In genomic region chr4:183463903-183464619, GRCh38 we compare ENCODE assay signal across 8 cellular contexts. TPM values are rescaled to one million over a fixed set of nuclear protein-coding genes. Genes with fewer than 3 reads are reported as not detected.
DNase-seq lines count a peak whose midpoint lies in the region; ATAC-seq, FAIRE-seq and TF ChIP-seq lines count a peak whose summit lies in the region.
"Not testable (repeated sequence)": the region's sequence is repeated elsewhere in the genome, so short reads cannot be mapped to it uniquely, and the experiment has no call there.

No MANE protein-coding gene starts in this region.

- H3K36me3 ChIP-seq in IMR-90 (ENCODE audit: control insufficient read depth, insufficient read depth, low read length); K562 (ENCODE audit: control insufficient read depth, insufficient read depth, low read length); esophagus muscularis mucosa; HepG2 (replicated peaks in 1 of 2; ENCODE audit: control insufficient read depth in 1 of 2, insufficient read depth in 2 of 2, low read length in 2 of 2): not testable (repeated sequence)

- H2BK5ac ChIP-seq in IMR-90 (ENCODE audit: low read depth, low read length, poor library complexity, severe bottlenecking) = not testable (repeated sequence)

- not testable (repeated sequence) for TF ChIP-seq CTCF in A549 (IDR thresholded peaks at IDR 0.05); IMR-90 (conservative IDR thresholded peaks at IDR 0.05; ENCODE audit: low read depth, low read length); WTC11 (IDR thresholded peaks at IDR 0.05); activated CD8-positive, alpha-beta T cell treated with anti-CD3 and anti-CD28 coated beads for 36 hours (IDR thresholded peaks at IDR 0.05); K562 (IDR thresholded peaks at IDR 0.05 in 2 of 3, conservative IDR thresholded peaks at IDR 0.05 in 1 of 3; ENCODE audit: insufficient read depth in 2 of 3, low read depth in 1 of 3, low read length in 3 of 3); esophagus muscularis mucosa (IDR thresholded peaks at IDR 0.05); HepG2 (CRISPR knock-in tag; IDR thresholded peaks at IDR 0.05)

- not testable (repeated sequence) for H3K18ac ChIP-seq in IMR-90 (ENCODE audit: low read depth, low read length)

- not testable (repeated sequence) for H3K27ac ChIP-seq in A549; IMR-90 (ENCODE audit: insufficient read depth, low read length); K562 (ENCODE audit: extremely low read depth, low read depth, low read length); esophagus muscularis mucosa (replicated peaks in 1 of 4); HepG2 (ENCODE audit: extremely low read length, insufficient read depth, low read length)

- not testable (repeated sequence) for H3K23ac ChIP-seq in IMR-90 (ENCODE audit: low read depth, low read length)

- dilution Hi-C loops in IMR-90 (cut with HindIII; ENCODE audit: low sequenced_read_pairs, unreplicated experiment) = not testable (repeated sequence)

- H3K27me3 Mint-ChIP-seq in WTC11 (ENCODE audit: low read depth); activated CD8-positive, alpha-beta T cell treated with anti-CD3 and anti-CD28 coated beads for 36 hours: not testable (repeated sequence)

- not testable (repeated sequence) for H3K79me2 ChIP-seq in K562 (ENCODE audit: control insufficient read depth, insufficient read depth, low read length); HepG2 (ENCODE audit: insufficient read depth, low read length)

- POLR2A ChIA-PET in A549 (lab: Yijun Ruan, JAX) (interaction anchor here (1.5 kb wide), 1 partner anchor 20 kb away, joined by 3 read pairs; the partner anchor contains the start of gene CDKN2AIP), K562 (lab: Yijun Ruan, JAX) (interaction anchor here (0.8 to 2.7 kb wide), 3 partner anchors 17 to 20 kb away, joined by 3 to 8 read pairs (median 3); partner anchors contain the start of gene CDKN2AIP), HepG2 (lab: Yijun Ruan, JAX) (interaction anchor here (1.2 to 1.8 kb wide), 2 partner anchors 20 kb away, joined by 3 to 7 read pairs; partner anchors contain the start of gene CDKN2AIP)
- POLR2A ChIA-PET in IMR-90 (lab: Charles Lee; ENCODE audit: unreplicated experiment); WTC11 (lab: Charles Lee): not testable (repeated sequence)
- POLR2A ChIA-PET in activated CD8-positive, alpha-beta T cell treated with anti-CD3 and anti-CD28 coated beads for 36 hours (lab: Charles Lee) = interaction anchor here (1.2 kb wide), 1 partner anchor 81 kb away, joined by 3 read pairs; no protein-coding TSS in a partner anchor

- not testable (repeated sequence) for H3K9me1 ChIP-seq in IMR-90 (ENCODE audit: insufficient read depth, low read length); K562 (ENCODE audit: control insufficient read depth, insufficient read depth, low read length)

- not testable (repeated sequence) for TF ChIP-seq EP300 in A549 (IDR thresholded peaks at IDR 0.05); K562 (IDR thresholded peaks at IDR 0.05; ENCODE audit: low read length); esophagus muscularis mucosa (IDR thresholded peaks at IDR 0.05); HepG2 (IDR thresholded peaks at IDR 0.05; ENCODE audit: low read depth in 2 of 2, low read length in 2 of 2); HepG2 (CRISPR knock-in tag; IDR thresholded peaks at IDR 0.05; ENCODE audit: borderline replicate concordance)

- FAIRE-seq in A549 (lab: Jason Lieb, UNC); K562 (lab: Jason Lieb, UNC); HepG2 (lab: Jason Lieb, UNC): not testable (repeated sequence)

- H3K36me3 Mint-ChIP-seq in WTC11 = peaks cover 37% of the 10 kb centered on the region
- H3K36me3 Mint-ChIP-seq in activated CD8-positive, alpha-beta T cell treated with anti-CD3 and anti-CD28 coated beads for 36 hours (ENCODE audit: low read depth) = not testable (repeated sequence)

- H2AFZ ChIP-seq in IMR-90 (replicated peaks; ENCODE audit: low read length, poor library complexity); K562 (ENCODE audit: low read depth, low read length); HepG2 (ENCODE audit: low read length): not testable (repeated sequence)

- in situ Hi-C loops in IMR-90 (cut with MboI; ENCODE audit: low sequenced_read_pairs); HepG2 (cut with HindIII; ENCODE audit: extremely low pct_ligation_motif_present, low pct_unique_long_range_greater_than_20kb): not testable (repeated sequence)
- in situ Hi-C loops in K562 (cut with MboI) = loop anchor here (25.0 kb wide), 1 partner anchor 698 kb away; no protein-coding TSS in a partner anchor

- not testable (repeated sequence) for H3K4me3 Mint-ChIP-seq in WTC11; activated CD8-positive, alpha-beta T cell treated with anti-CD3 and anti-CD28 coated beads for 36 hours

- H4K5ac ChIP-seq in IMR-90 (ENCODE audit: low read depth, low read length) = not testable (repeated sequence)

- BruUV-seq in IMR-90 (replicated peaks; lab: Mats Ljungman, UMichigan); K562 (replicated peaks; lab: Mats Ljungman, UMichigan); HepG2 (replicated peaks; lab: Mats Ljungman, UMichigan): not testable (repeated sequence)

- peaks cover 13% of the 10 kb centered on the region for H3K4me1 Mint-ChIP-seq in WTC11
- not testable (repeated sequence) for H3K4me1 Mint-ChIP-seq in activated CD8-positive, alpha-beta T cell treated with anti-CD3 and anti-CD28 coated beads for 36 hours (ENCODE audit: low read depth)

- not testable (repeated sequence) for H4K8ac ChIP-seq in IMR-90 (ENCODE audit: low read depth in 2 of 2, low read length in 2 of 2)

- not testable (repeated sequence) for H4K20me1 ChIP-seq in IMR-90 (ENCODE audit: insufficient read depth, low read length); K562 (replicated peaks; ENCODE audit: control insufficient read depth, insufficient read depth, low read length); HepG2 (ENCODE audit: insufficient read depth, low read length)

- CTCF ChIA-PET in A549 (lab: Yijun Ruan, JAX) = interaction anchor here (1.1 kb wide), 1 partner anchor 9 kb away, joined by 3 read pairs; no protein-coding TSS in a partner anchor
- CTCF ChIA-PET in IMR-90 (lab: Yijun Ruan, JAX); K562 (lab: Yijun Ruan, JAX; ENCODE audit: low intra/inter-chr PET ratio); HepG2 (lab: Yijun Ruan, JAX; ENCODE audit: low intra/inter-chr PET ratio, low total read pairs): not testable (repeated sequence)
- CTCF ChIA-PET in WTC11 (lab: Charles Lee) = interaction anchor here (0.5 to 1.4 kb wide), 2 partner anchors 57 to 732 kb away, joined by 4 to 5 read pairs; no protein-coding TSS in a partner anchor
- CTCF ChIA-PET in activated CD8-positive, alpha-beta T cell treated with anti-CD3 and anti-CD28 coated beads for 36 hours (lab: Charles Lee) = interaction anchor here (1.0 kb wide), 2 partner anchors 9 to 136 kb away, joined by 3 read pairs; no protein-coding TSS in a partner anchor

- H3K27ac Mint-ChIP-seq in WTC11; activated CD8-positive, alpha-beta T cell treated with anti-CD3 and anti-CD28 coated beads for 36 hours: not testable (repeated sequence)

- 71% methylated on average over 5 of the region's 11 CpGs for WGBS in A549 (ENCODE audit: missing lambda C conversion rate)
- 70% methylated on average over 4 of the region's 11 CpGs; no CpG with 5 or more reads in 1 of the 2 experiments for WGBS in IMR-90 (ENCODE audit: extremely low coverage in 2 of 2, insufficient read length in 1 of 2), 2 experiments
- 43% methylated on average over 9 of the region's 11 CpGs for WGBS in K562 (ENCODE audit: insufficient coverage, low coverage, missing lambda C conversion rate)
- WGBS in esophagus muscularis mucosa = 80% methylated on average over 11 of the region's 11 CpGs
- WGBS in HepG2 (ENCODE audit: low lambda C conversion rate) = 78% methylated on average over 5 of the region's 11 CpGs

- H3K9ac ChIP-seq in IMR-90 (ENCODE audit: low read depth, low read length); K562 (ENCODE audit: insufficient read depth in 1 of 2, low read depth in 2 of 2, low read length in 2 of 2); HepG2 (ENCODE audit: insufficient read depth, low read depth, low read length): not testable (repeated sequence)

- not testable (repeated sequence) for H3K79me1 ChIP-seq in IMR-90 (ENCODE audit: low read depth in 1 of 2, low read length in 2 of 2)

- not testable (repeated sequence) for H3K56ac ChIP-seq in IMR-90 (ENCODE audit: extremely low read depth, insufficient read depth, low read length)

- peaks cover 40% of the 10 kb centered on the region for H3K9me3 Mint-ChIP-seq in WTC11
- H3K9me3 Mint-ChIP-seq in activated CD8-positive, alpha-beta T cell treated with anti-CD3 and anti-CD28 coated beads for 36 hours = not testable (repeated sequence)

- H3K4me1 ChIP-seq in A549 = peaks cover 13% of the 10 kb centered on the region
- H3K4me1 ChIP-seq in IMR-90 (ENCODE audit: control insufficient read depth, insufficient read depth, low read length); K562 (replicated peaks in 1 of 2; ENCODE audit: control insufficient read depth in 2 of 2, insufficient read depth in 2 of 2, low read length in 2 of 2); esophagus muscularis mucosa: not testable (repeated sequence)
- H3K4me1 ChIP-seq in HepG2 (ENCODE audit: insufficient read depth, low read length) = peaks cover 27% of the 10 kb centered on the region

- not testable (repeated sequence) for TF ChIP-seq RAD21 in A549 (conservative IDR thresholded peaks at IDR 0.05 in 1 of 2, IDR thresholded peaks at IDR 0.05 in 1 of 2); IMR-90 (IDR thresholded peaks at IDR 0.05; ENCODE audit: low read length); K562 (CRISPR knock-in tag; conservative IDR thresholded peaks at IDR 0.05 in 1 of 2, IDR thresholded peaks at IDR 0.05 in 1 of 2); HepG2 (CRISPR knock-in tag; IDR thresholded peaks at IDR 0.05)

- not testable (repeated sequence) for H2BK120ac ChIP-seq in IMR-90 (ENCODE audit: low read depth, low read length)

- not testable (repeated sequence) for H2AK9ac ChIP-seq in IMR-90 (replicated peaks; ENCODE audit: low read depth, low read length, poor library complexity)

- H3K14ac ChIP-seq in IMR-90 (replicated peaks; ENCODE audit: low read depth, low read length) = not testable (repeated sequence)

- not testable (repeated sequence) for H3K4me3 ChIP-seq in A549; IMR-90 (ENCODE audit: insufficient read depth, low read depth, low read length); K562; esophagus muscularis mucosa; HepG2 (replicated peaks in 1 of 3; ENCODE audit: insufficient read depth in 1 of 3, low read depth in 2 of 3, low read length in 3 of 3)

- intact Hi-C loops in IMR-90 (cut with micrococcal nuclease); activated CD8-positive, alpha-beta T cell treated with anti-CD3 and anti-CD28 coated beads for 36 hours (cut with micrococcal nuclease); K562 (cut with micrococcal nuclease); esophagus muscularis mucosa (cut with DNase I); HepG2 (cut with micrococcal nuclease; ENCODE audit: unreplicated experiment): not testable (repeated sequence)

- not testable (repeated sequence) for TF ChIP-seq POLR2A in A549 (IDR thresholded peaks at IDR 0.05; ENCODE audit: low read length); IMR-90 (IDR thresholded peaks at IDR 0.05; ENCODE audit: low read depth, low read length); K562 (conservative IDR thresholded peaks at IDR 0.05); esophagus muscularis mucosa (IDR thresholded peaks at IDR 0.05; ENCODE audit: low read depth); HepG2 (IDR thresholded peaks at IDR 0.05; ENCODE audit: insufficient read depth in 1 of 2, low read depth in 2 of 2, low read length in 2 of 2)

- H3K9me3 ChIP-seq in A549; IMR-90 (ENCODE audit: control insufficient read depth, insufficient read depth, low read length); K562 (replicated peaks; ENCODE audit: control insufficient read depth, insufficient read depth, low read depth, low read length); esophagus muscularis mucosa; HepG2 (ENCODE audit: low read length): not testable (repeated sequence)

- ATAC-seq in A549; IMR-90 (ENCODE audit: low read depth); WTC11; activated CD8-positive, alpha-beta T cell treated with anti-CD3 and anti-CD28 coated beads for 36 hours; K562; HepG2: not testable (repeated sequence)

- H3K4me2 ChIP-seq in A549; IMR-90 (ENCODE audit: low read depth, low read length); K562 (ENCODE audit: insufficient read depth, low read length); HepG2 (ENCODE audit: low read depth, low read length): not testable (repeated sequence)

- not testable (repeated sequence) for H2BK20ac ChIP-seq in IMR-90 (ENCODE audit: low read depth, low read length)

- H3K27me3 ChIP-seq in IMR-90 (ENCODE audit: control insufficient read depth, insufficient read depth, low read length); K562 (ENCODE audit: control insufficient read depth in 2 of 2, insufficient read depth in 2 of 2, low read length in 2 of 2); esophagus muscularis mucosa; HepG2 (ENCODE audit: control insufficient read depth in 1 of 2, insufficient read depth in 2 of 2, low read length in 2 of 2): not testable (repeated sequence)

- not testable (repeated sequence) for H3K4ac ChIP-seq in IMR-90 (ENCODE audit: low read depth, low read length)

- DNase-seq in A549 (ENCODE audit: low read depth in 1 of 2, low spot score in 1 of 2); IMR-90; WTC11 (ENCODE audit: low spot score); K562 (ENCODE audit: extremely low read depth in 1 of 4, low spot score in 3 of 4); HepG2 (ENCODE audit: low spot score): not testable (repeated sequence)
- peak; percentile 10 for DNase-seq in activated CD8-positive, alpha-beta T cell treated with anti-CD3 and anti-CD28 coated beads for 36 hours
- DNase-seq in esophagus muscularis mucosa (ENCODE audit: extremely low spot score) (peak; percentile 10), islet precursor cell (peak; percentile 19)

- not testable (repeated sequence) for H2AK5ac ChIP-seq in IMR-90 (ENCODE audit: low read depth, low read length)

- H4K91ac ChIP-seq in IMR-90 (ENCODE audit: insufficient read depth, low read depth, low read length) = not testable (repeated sequence)

- H2BK15ac ChIP-seq in IMR-90 (ENCODE audit: low read depth, low read length) = not testable (repeated sequence)

RNA-seq across cellular contexts. Expression of gene CDKN2AIP, which starts 19.6 kb away (rescaled TPM):
- polyA plus RNA-seq in A549 (2011; rRNA removed) (10.2 and 12.4 TPM in 2 replicates), A549 (2017; fragmentation: RNase III; extraction: RNeasy Plus Mini Kit Qiagen cat#74134 plus additional on column Dnase treatment) (8.9 to 9.6 TPM (median 9.1 TPM) in 3 replicates), IMR-90 (2012; rRNA removed) (9.0 and 11.0 TPM in 2 replicates), K562 (2011; rRNA removed) (21.4 and 22.0 TPM in 2 replicates), K562 (2014; fragmentation: Illumina TruSeq; extraction: Trizol) (17.7 and 18.8 TPM in 2 replicates), K562 (2014; fragmentation: Nextera tagmentation; extraction: Ambion mirVana) (1 to 10 TPM; 5.9 to 7.7 TPM), K562 (2014; rRNA removed) (19.7 and 20.3 TPM in 2 replicates), HepG2 (2011; rRNA removed) (14.1 and 17.0 TPM in 2 replicates)
- 4.1 and 5.4 TPM in 2 replicates for polyA plus RNA-seq in A549 (2012; cell fraction: cytosol; rRNA removed)
- polyA plus RNA-seq in A549 (2012; cell fraction: nucleus; rRNA removed) = 4.2 and 4.3 TPM in 2 replicates
- polyA minus RNA-seq in A549 (2011; rRNA and poly(A)+ RNA removed) = 5.6 and 6.2 TPM in 2 replicates
- total RNA-seq in IMR-90 (2012; rRNA removed) (16.4 and 16.8 TPM in 2 replicates), WTC11 (2021) (13.7 to 17.1 TPM (median 16.3 TPM) in 3 replicates), K562 (2014; rRNA removed) (18.0 and 21.5 TPM in 2 replicates), K562 (2014; rRNA removed; fragmentation: Illumina TruSeq; extraction: Trizol) (21.2 and 21.7 TPM in 2 replicates), K562 (2015; rRNA removed; fragmentation: Illumina TruSeq; extraction: Trizol) (19.5 and 19.8 TPM in 2 replicates), K562 (2021) (20.3 and 20.9 TPM in 2 replicates), esophagus muscularis mucosa (10 to 100 TPM; 19.4 to 21.8 (median 20.5) TPM), HepG2 (2016; rRNA removed; fragmentation: Illumina TruSeq; extraction: Trizol) (18.7 and 21.4 TPM in 2 replicates)
- 3.4 and 4.4 TPM in 2 replicates for polyA plus RNA-seq in IMR-90 (2012; cell fraction: cytosol; rRNA removed)
- 4.5 and 6.9 TPM in 2 replicates for polyA plus RNA-seq in IMR-90 (2012; cell fraction: nucleus; rRNA removed; ENCODE audit: low replicate concordance)
- total RNA-seq in activated CD8-positive, alpha-beta T cell treated with anti-CD3 and anti-CD28 coated beads for 36 hours = 10 to 100 TPM; 26.4 to 26.6 TPM
- 14.8 and 35.4 TPM in 2 replicates for total RNA-seq in K562 (2011; cell fraction: chromatin; rRNA removed; ENCODE audit: low replicate concordance)
- 14.2 and 14.5 TPM in 2 replicates for total RNA-seq in K562 (2011; cell fraction: nucleolus; rRNA removed)
- 15.3 and 16.4 TPM in 2 replicates for total RNA-seq in K562 (2011; cell fraction: nucleoplasm; rRNA removed)
- polyA plus RNA-seq in K562 (2011; cell fraction: cytosol; rRNA removed) = 8.4 and 8.8 TPM in 2 replicates
- polyA plus RNA-seq in K562 (2011; cell fraction: nucleus; rRNA removed) = 10.5 and 19.4 TPM in 2 replicates
- polyA plus RNA-seq in K562 (2012) = 14.6 and 18.2 TPM in 2 replicates
- 23.9 and 24.1 TPM in 2 replicates for polyA minus RNA-seq in K562 (2011; rRNA and poly(A)+ RNA removed)
- 8.8 and 9.3 TPM in 2 replicates for polyA minus RNA-seq in K562 (2011; cell fraction: cytosol; rRNA and poly(A)+ RNA removed)
- 26.8 and 64.6 TPM in 2 replicates for polyA minus RNA-seq in K562 (2011; cell fraction: nucleus; rRNA and poly(A)+ RNA removed)
- total RNA-seq in HepG2 (2016; cell fraction: cytosol; rRNA removed; fragmentation: Illumina TruSeq; extraction: Trizol; ENCODE audit: low read depth) = 2.2 and 3.1 TPM in 2 replicates
- total RNA-seq in HepG2 (2016; cell fraction: insoluble cytoplasmic fraction; rRNA removed; fragmentation: Illumina TruSeq; extraction: Trizol) = 18.5 and 22.0 TPM in 2 replicates
- 7.9 and 8.4 TPM in 2 replicates for total RNA-seq in HepG2 (2016; cell fraction: membrane; rRNA removed; fragmentation: Illumina TruSeq; extraction: Trizol)
- 24.3 and 25.6 TPM in 2 replicates for total RNA-seq in HepG2 (2016; cell fraction: nucleus; rRNA removed; fragmentation: Illumina TruSeq; extraction: Trizol)
- polyA plus RNA-seq in HepG2 (2011; cell fraction: cytosol; rRNA removed) = 7.8 and 10.0 TPM in 2 replicates
- polyA plus RNA-seq in HepG2 (2011; cell fraction: nucleus; rRNA removed) = 10.9 and 11.0 TPM in 2 replicates
- 13.3 and 14.9 TPM in 2 replicates for polyA plus RNA-seq in HepG2 (2012)
- 1.8 and 2.0 TPM in 2 replicates for polyA plus RNA-seq in HepG2 (2016; cell fraction: cytosol; fragmentation: Illumina TruSeq; extraction: Trizol; ENCODE audit: low read depth)
- 24.1 and 24.4 TPM in 2 replicates for polyA plus RNA-seq in HepG2 (2016; cell fraction: insoluble cytoplasmic fraction; fragmentation: Illumina TruSeq; extraction: Trizol; ENCODE audit: low read depth)
- polyA plus RNA-seq in HepG2 (2016; cell fraction: membrane; fragmentation: Illumina TruSeq; extraction: Trizol; ENCODE audit: low read depth) = 5.4 TPM in 2 replicates
- polyA plus RNA-seq in HepG2 (2016; cell fraction: nucleus; fragmentation: Illumina TruSeq; extraction: Trizol; ENCODE audit: insufficient read depth, low read depth) = 21.6 and 21.7 TPM in 2 replicates
- 11.8 and 17.2 TPM in 2 replicates for polyA minus RNA-seq in HepG2 (2011; rRNA and poly(A)+ RNA removed; ENCODE audit: low replicate concordance)
- 8.8 and 10.6 TPM in 2 replicates for polyA minus RNA-seq in HepG2 (2011; cell fraction: cytosol; rRNA and poly(A)+ RNA removed)
- 65.3 and 67.1 TPM in 2 replicates for polyA minus RNA-seq in HepG2 (2011; cell fraction: nucleus; rRNA and poly(A)+ RNA removed)

RNA-seq across cellular contexts. Expression of gene ING2, which starts 40.8 kb away (rescaled TPM):
- 9.9 and 16.9 TPM in 2 replicates for polyA plus RNA-seq in A549 (2011; rRNA removed)
- polyA plus RNA-seq in A549 (2012; cell fraction: cytosol; rRNA removed) = 6.7 and 8.1 TPM in 2 replicates
- 1.8 and 2.9 TPM in 2 replicates for polyA plus RNA-seq in A549 (2012; cell fraction: nucleus; rRNA removed)
- 13.6 to 16.4 TPM (median 14.8 TPM) in 3 replicates for polyA plus RNA-seq in A549 (2017; fragmentation: RNase III; extraction: RNeasy Plus Mini Kit Qiagen cat#74134 plus additional on column Dnase treatment)
- 1.8 and 2.0 TPM in 2 replicates for polyA minus RNA-seq in A549 (2011; rRNA and poly(A)+ RNA removed)
- 2.5 and 9.7 TPM in 2 replicates for total RNA-seq in IMR-90 (2012; rRNA removed)
- polyA plus RNA-seq in IMR-90 (2012; rRNA removed) = 7.3 and 9.5 TPM in 2 replicates
- 6.3 and 10.1 TPM in 2 replicates for polyA plus RNA-seq in IMR-90 (2012; cell fraction: cytosol; rRNA removed)
- 1.6 and 3.2 TPM in 2 replicates for polyA plus RNA-seq in IMR-90 (2012; cell fraction: nucleus; rRNA removed; ENCODE audit: low replicate concordance)
- 12.0 to 15.6 TPM (median 14.8 TPM) in 3 replicates for total RNA-seq in WTC11 (2021)
- total RNA-seq in activated CD8-positive, alpha-beta T cell treated with anti-CD3 and anti-CD28 coated beads for 36 hours = 10 to 100 TPM; 18.2 to 21.0 TPM
- 1.8 and 14.2 TPM in 2 replicates for total RNA-seq in K562 (2011; cell fraction: chromatin; rRNA removed; ENCODE audit: low replicate concordance)
- 2.3 and 2.8 TPM in 2 replicates for total RNA-seq in K562 (2011; cell fraction: nucleolus; rRNA removed)
- total RNA-seq in K562 (2011; cell fraction: nucleoplasm; rRNA removed) = 5.6 and 6.2 TPM in 2 replicates
- total RNA-seq in K562 (2014; rRNA removed) = 12.4 and 12.5 TPM in 2 replicates
- 13.8 and 15.1 TPM in 2 replicates for total RNA-seq in K562 (2014; rRNA removed; fragmentation: Illumina TruSeq; extraction: Trizol)
- 16.9 and 17.5 TPM in 2 replicates for total RNA-seq in K562 (2015; rRNA removed; fragmentation: Illumina TruSeq; extraction: Trizol)
- total RNA-seq in K562 (2021) = 8.7 and 10.0 TPM in 2 replicates
- polyA plus RNA-seq in K562 (2011; rRNA removed) = 8.3 and 9.5 TPM in 2 replicates
- polyA plus RNA-seq in K562 (2011; cell fraction: cytosol; rRNA removed) = 2.9 and 3.8 TPM in 2 replicates
- 3.5 and 4.5 TPM in 2 replicates for polyA plus RNA-seq in K562 (2011; cell fraction: nucleus; rRNA removed)
- 10.9 and 14.7 TPM in 2 replicates for polyA plus RNA-seq in K562 (2012)
- polyA plus RNA-seq in K562 (2014; fragmentation: Illumina TruSeq; extraction: Trizol) = 18.0 and 21.4 TPM in 2 replicates
- polyA plus RNA-seq in K562 (2014; fragmentation: Nextera tagmentation; extraction: Ambion mirVana) = 1 to 10 TPM; 2.9 to 4.2 TPM
- polyA plus RNA-seq in K562 (2014; rRNA removed) = 12.5 and 18.6 TPM in 2 replicates
- polyA minus RNA-seq in K562 (2011; rRNA and poly(A)+ RNA removed) = 4.5 and 7.3 TPM in 2 replicates
- polyA minus RNA-seq in K562 (2011; cell fraction: cytosol; rRNA and poly(A)+ RNA removed) = 2.9 and 4.9 TPM in 2 replicates
- polyA minus RNA-seq in K562 (2011; cell fraction: nucleus; rRNA and poly(A)+ RNA removed) = 2.4 and 6.7 TPM in 2 replicates
- 10 to 100 TPM; 26.2 to 42.8 (median 38.6) TPM for total RNA-seq in esophagus muscularis mucosa
- total RNA-seq in HepG2 (2016; rRNA removed; fragmentation: Illumina TruSeq; extraction: Trizol) = 12.4 and 16.9 TPM in 2 replicates
- 13.0 and 13.6 TPM in 2 replicates for total RNA-seq in HepG2 (2016; cell fraction: cytosol; rRNA removed; fragmentation: Illumina TruSeq; extraction: Trizol; ENCODE audit: low read depth)
- 12.0 and 13.9 TPM in 2 replicates for total RNA-seq in HepG2 (2016; cell fraction: insoluble cytoplasmic fraction; rRNA removed; fragmentation: Illumina TruSeq; extraction: Trizol)
- 21.5 and 22.6 TPM in 2 replicates for total RNA-seq in HepG2 (2016; cell fraction: membrane; rRNA removed; fragmentation: Illumina TruSeq; extraction: Trizol)
- total RNA-seq in HepG2 (2016; cell fraction: nucleus; rRNA removed; fragmentation: Illumina TruSeq; extraction: Trizol) = 6.1 and 6.7 TPM in 2 replicates
- polyA plus RNA-seq in HepG2 (2011; rRNA removed) = 3.9 and 6.6 TPM in 2 replicates
- polyA plus RNA-seq in HepG2 (2011; cell fraction: cytosol; rRNA removed) = 3.5 and 4.9 TPM in 2 replicates
- polyA plus RNA-seq in HepG2 (2011; cell fraction: nucleus; rRNA removed) = 1.4 and 2.4 TPM in 2 replicates
- polyA plus RNA-seq in HepG2 (2012) = 6.6 and 8.2 TPM in 2 replicates
- 19.9 and 22.4 TPM in 2 replicates for polyA plus RNA-seq in HepG2 (2016; cell fraction: cytosol; fragmentation: Illumina TruSeq; extraction: Trizol; ENCODE audit: low read depth)
- polyA plus RNA-seq in HepG2 (2016; cell fraction: insoluble cytoplasmic fraction; fragmentation: Illumina TruSeq; extraction: Trizol; ENCODE audit: low read depth) = 24.0 and 24.6 TPM in 2 replicates
- 24.5 and 27.0 TPM in 2 replicates for polyA plus RNA-seq in HepG2 (2016; cell fraction: membrane; fragmentation: Illumina TruSeq; extraction: Trizol; ENCODE audit: low read depth)
- polyA plus RNA-seq in HepG2 (2016; cell fraction: nucleus; fragmentation: Illumina TruSeq; extraction: Trizol; ENCODE audit: insufficient read depth, low read depth) = 11.3 and 12.8 TPM in 2 replicates
- 0.89 and 0.90 TPM in 2 replicates for polyA minus RNA-seq in HepG2 (2011; rRNA and poly(A)+ RNA removed; ENCODE audit: low replicate concordance)
- polyA minus RNA-seq in HepG2 (2011; cell fraction: cytosol; rRNA and poly(A)+ RNA removed) = 3.3 and 3.6 TPM in 2 replicates
- 2.9 and 4.6 TPM in 2 replicates for polyA minus RNA-seq in HepG2 (2011; cell fraction: nucleus; rRNA and poly(A)+ RNA removed)
